ENCODE assay signal across 33 cellular contexts in genomic region chr5:84251503-84251902, GRCh38.
DNase-seq lines count a peak whose midpoint lies in the region; ATAC-seq, FAIRE-seq and TF ChIP-seq lines count a peak whose summit lies in the region.
"Had no signal": no experiment of that assay in that cellular context is flagged by ENCODE, and none has a peak within 500 bp of the region (broad histone marks: within the 10 kb centered on the region; RNA-seq: fewer than 3 reads in every experiment).

No MANE protein-coding gene starts in this region.

- in situ Hi-C loops in HepG2 (cut with HindIII; ENCODE audit: extremely low pct_ligation_motif_present, low pct_unique_long_range_greater_than_20kb) (no loop called here), GM12878 (cut with MboI) (loop anchor here (25.0 kb wide), 1 partner anchor 539 kb away; the partner anchor contains the start of gene HAPLN1), K562 (cut with MboI) (no loop called here)

- no peaks in the 10 kb centered on the region for H3K27me3 ChIP-seq in HepG2 (ENCODE audit: control insufficient read depth in 1 of 2, insufficient read depth in 2 of 2, low read length in 2 of 2)
- H3K27me3 ChIP-seq in right lobe of liver, result no peaks in the 10 kb centered on the region
- no peaks in the 10 kb centered on the region for H3K27me3 ChIP-seq in GM12878 (replicated peaks in 1 of 2; ENCODE audit: control insufficient read depth in 2 of 2, insufficient read depth in 2 of 2, low read length in 1 of 2)
- no peaks in the 10 kb centered on the region for H3K27me3 ChIP-seq in K562 (ENCODE audit: control insufficient read depth in 2 of 2, insufficient read depth in 2 of 2, low read length in 2 of 2)
- H3K27me3 ChIP-seq: BE2C; BLaER1; BLaER1 treated with 17β-estradiol and CSF1 and Interleukin-3, amounts not matched to agents 10 nM and 100 nM had no signal

- H3K79me2 ChIP-seq in HepG2 (ENCODE audit: insufficient read depth, low read length), result no peaks in the 10 kb centered on the region
- no peaks in the 10 kb centered on the region for H3K79me2 ChIP-seq in GM12878 (ENCODE audit: control insufficient read depth, insufficient read depth, low read length)
- no peaks in the 10 kb centered on the region for H3K79me2 ChIP-seq in K562 (ENCODE audit: control insufficient read depth, insufficient read depth, low read length)

- TF ChIP-seq POLR2A in HepG2 (IDR thresholded peaks at IDR 0.05; ENCODE audit: insufficient read depth in 1 of 2, low read depth in 2 of 2, low read length in 2 of 2), result no peak
- TF ChIP-seq POLR2A in right lobe of liver (IDR thresholded peaks at IDR 0.05), result no peak
- no peak for TF ChIP-seq POLR2A in GM12878 (IDR thresholded peaks at IDR 0.05; ENCODE audit: low read depth, low read length)
- no peak for TF ChIP-seq POLR2A in K562 (conservative IDR thresholded peaks at IDR 0.05)

- no peak for DNase-seq in HepG2 (ENCODE audit: low spot score)
- DNase-seq in right lobe of liver, result no peak
- DNase-seq in GM12878 (ENCODE audit: low read depth, low spot score), result no peak
- DNase-seq in K562 (ENCODE audit: extremely low read depth in 1 of 4, low spot score in 3 of 4), result no peak
- no peak for DNase-seq in GM19239 (ENCODE audit: insufficient read length, low spot score)
- DNase-seq in NCI-H128 (lab: John Stamatoyannopoulos, UW; ENCODE audit: unreplicated experiment), result no peak
- DNase-seq: 8988T; ACHN; AML-193; BE2C; C1 segment of cervical spinal cord; Caco-2; Calu3; CD4-positive, alpha-beta memory T cell; CD4-positive, alpha-beta T cell; CD4-positive, CD25-positive, alpha-beta regulatory T cell; CD8-positive, alpha-beta memory T cell; CD8-positive, alpha-beta T cell; COR-L47; DMS 273 treated with DMSO at 0.1 percent for 48 hours; DMS153; DMS53; DMS79; DMS79 treated with DMSO at 0.1 percent for 48 hours; DND-41; EL had no signal

- SMC1A ChIA-PET in GM12878 (lab: Charles Lee; ENCODE audit: uncharacterized antibody, unreplicated experiment), result interaction anchor here (0.9 to 1.2 kb wide), 3 partner anchors 10 to 15 kb away, joined by 3 read pairs; no protein-coding TSS in a partner anchor

- CTCF ChIA-PET in HepG2 (lab: Yijun Ruan, JAX; ENCODE audit: low intra/inter-chr PET ratio, low total read pairs) (no interaction called here), GM12878 (lab: Yijun Ruan, JAX) (no interaction called here), K562 (lab: Yijun Ruan, JAX; ENCODE audit: low intra/inter-chr PET ratio) (no interaction called here)

- TF ChIP-seq CTCF in HepG2 (CRISPR knock-in tag; IDR thresholded peaks at IDR 0.05) (no peak), right lobe of liver (IDR thresholded peaks at IDR 0.05) (no peak), GM12878 (IDR thresholded peaks at IDR 0.05 in 2 of 3, conservative IDR thresholded peaks at IDR 0.05 in 1 of 3; ENCODE audit: control insufficient read depth in 2 of 3, extremely low read depth in 1 of 3, insufficient read depth in 1 of 3, low read depth in 3 of 3, low read length in 3 of 3) (no peak), K562 (IDR thresholded peaks at IDR 0.05 in 2 of 3, conservative IDR thresholded peaks at IDR 0.05 in 1 of 3; ENCODE audit: insufficient read depth in 2 of 3, low read depth in 1 of 3, low read length in 3 of 3) (no peak)

- FAIRE-seq in HepG2 (lab: Jason Lieb, UNC) (no peak), GM12878 (lab: Jason Lieb, UNC) (no peak), K562 (lab: Jason Lieb, UNC) (no peak), GM19239 (lab: Jason Lieb, UNC) (no peak)
- FAIRE-seq: A204.1, A549, D721Med had no signal

- ATAC-seq in HepG2 (no peak), right lobe of liver (no peak), GM12878 (no peak), K562 (no peak)
- ATAC-seq: A549; CD8-positive, alpha-beta T cell had no signal

- H2AFZ ChIP-seq in HepG2 (ENCODE audit: low read length) (no peak overlapping the region), GM12878 (ENCODE audit: control insufficient read depth, low read depth, low read length) (no peak overlapping the region), K562 (ENCODE audit: low read depth, low read length) (no peak overlapping the region)

- TF ChIP-seq EP300 in HepG2 (IDR thresholded peaks at IDR 0.05; ENCODE audit: low read depth in 2 of 2, low read length in 2 of 2), result no peak
- TF ChIP-seq EP300 in HepG2 (CRISPR knock-in tag; IDR thresholded peaks at IDR 0.05; ENCODE audit: borderline replicate concordance), result no peak
- TF ChIP-seq EP300 in GM12878 (IDR thresholded peaks at IDR 0.05; ENCODE audit: borderline replicate concordance in 1 of 2, control insufficient read depth in 1 of 2, low read depth in 2 of 2, low read length in 2 of 2), result no peak
- no peak for TF ChIP-seq EP300 in K562 (IDR thresholded peaks at IDR 0.05; ENCODE audit: low read length)

- POLR2A ChIA-PET in HepG2 (lab: Yijun Ruan, JAX) (no interaction called here), GM12878 (lab: Charles Lee) (no interaction called here), K562 (lab: Yijun Ruan, JAX) (no interaction called here)

- H3K4me1 ChIP-seq in HepG2 (ENCODE audit: insufficient read depth, low read length) (no peaks in the 10 kb centered on the region), right lobe of liver (no peaks in the 10 kb centered on the region), GM12878 (ENCODE audit: control insufficient read depth, insufficient read depth, low read length) (no peaks in the 10 kb centered on the region), K562 (replicated peaks in 1 of 2; ENCODE audit: control insufficient read depth in 2 of 2, insufficient read depth in 2 of 2, low read length in 2 of 2) (no peaks in the 10 kb centered on the region)
- H3K4me1 ChIP-seq: A549, BLaER1, Caco-2 had no signal

- 18% methylated on average over 1 of the region's 1 CpG for WGBS in HepG2 (ENCODE audit: low lambda C conversion rate)
- WGBS in right lobe of liver (ENCODE audit: insufficient coverage, low coverage, low lambda C conversion rate, missing lambda C conversion rate), result 54% methylated on average over 1 of the region's 1 CpG
- WGBS in GM12878 (ENCODE audit: insufficient coverage, insufficient replicate concordance, low lambda C conversion rate, missing lambda C conversion rate), result 22% methylated on average over 1 of the region's 1 CpG
- 0% methylated on average over 1 of the region's 1 CpG for WGBS in K562 (ENCODE audit: insufficient coverage, low coverage, missing lambda C conversion rate)

- intact Hi-C loops in HepG2 (cut with micrococcal nuclease; ENCODE audit: unreplicated experiment), result loop anchor here (10.0 kb wide), 1 partner anchor 327 kb away; no protein-coding TSS in a partner anchor
- intact Hi-C loops in right lobe of liver (cut with DNase I), result no loop called here
- intact Hi-C loops in GM12878 (cut with micrococcal nuclease; ENCODE audit: unreplicated experiment), result no loop called here
- intact Hi-C loops in K562 (cut with micrococcal nuclease), result no loop called here

- H3K9me1 ChIP-seq in K562 (ENCODE audit: control insufficient read depth, insufficient read depth, low read length), result no peaks in the 10 kb centered on the region

- no peak overlapping the region for H3K4me2 ChIP-seq in HepG2 (ENCODE audit: low read depth, low read length)
- H3K4me2 ChIP-seq in GM12878 (ENCODE audit: control insufficient read depth, insufficient read depth), result no peak overlapping the region
- H3K4me2 ChIP-seq in K562 (ENCODE audit: insufficient read depth, low read length), result no peak overlapping the region
- H3K4me2 ChIP-seq: A549; BLaER1; BLaER1 treated with 17β-estradiol and CSF1 and Interleukin-3, amounts not matched to agents 10 nM and 100 nM had no signal

- RAD21 ChIA-PET in GM12878 (lab: Charles Lee; ENCODE audit: unreplicated experiment), result no interaction called here

- no peaks in the 10 kb centered on the region for H4K20me1 ChIP-seq in HepG2 (ENCODE audit: insufficient read depth, low read length)
- H4K20me1 ChIP-seq in GM12878 (ENCODE audit: control insufficient read depth, insufficient read depth), result no peaks in the 10 kb centered on the region
- H4K20me1 ChIP-seq in K562 (replicated peaks; ENCODE audit: control insufficient read depth, insufficient read depth, low read length), result no peaks in the 10 kb centered on the region
- H4K20me1 ChIP-seq: BLaER1; BLaER1 treated with 17β-estradiol and CSF1 and Interleukin-3, amounts not matched to agents 10 nM and 100 nM had no signal

- no peaks in the 10 kb centered on the region for H3K36me3 ChIP-seq in HepG2 (replicated peaks in 1 of 2; ENCODE audit: control insufficient read depth in 1 of 2, insufficient read depth in 2 of 2, low read length in 2 of 2)
- H3K36me3 ChIP-seq in right lobe of liver, result no peaks in the 10 kb centered on the region
- no peaks in the 10 kb centered on the region for H3K36me3 ChIP-seq in GM12878 (ENCODE audit: control insufficient read depth in 2 of 2, insufficient read depth in 2 of 2, low read length in 1 of 2)
- no peaks in the 10 kb centered on the region for H3K36me3 ChIP-seq in K562 (ENCODE audit: control insufficient read depth, insufficient read depth, low read length)
- H3K36me3 ChIP-seq: BE2C; BLaER1; BLaER1 treated with 17β-estradiol and CSF1 and Interleukin-3, amounts not matched to agents 10 nM and 100 nM had no signal

- TF ChIP-seq RAD21 in HepG2 (CRISPR knock-in tag; IDR thresholded peaks at IDR 0.05) (no peak), GM12878 (IDR thresholded peaks at IDR 0.05; ENCODE audit: insufficient read depth, low read depth, low read length) (no peak), K562 (CRISPR knock-in tag; conservative IDR thresholded peaks at IDR 0.05 in 1 of 2, IDR thresholded peaks at IDR 0.05 in 1 of 2) (no peak)

- H3K9ac ChIP-seq in HepG2 (ENCODE audit: insufficient read depth, low read depth, low read length) (no peak overlapping the region), GM12878 (ENCODE audit: control insufficient read depth, insufficient read depth, low read length) (no peak overlapping the region), K562 (ENCODE audit: insufficient read depth in 1 of 2, low read depth in 2 of 2, low read length in 2 of 2) (no peak overlapping the region)
- H3K9ac ChIP-seq: BLaER1; BLaER1 treated with 17β-estradiol and CSF1 and Interleukin-3, amounts not matched to agents 10 nM and 100 nM had no signal

- no TSS peak for BruUV-seq in HepG2 (replicated peaks; lab: Mats Ljungman, UMichigan)
- no TSS peak for BruUV-seq in GM12878 (replicated peaks; lab: Mats Ljungman, UMichigan)
- no TSS peak for BruUV-seq in K562 (replicated peaks; lab: Mats Ljungman, UMichigan)

- H3K27ac ChIP-seq in HepG2 (ENCODE audit: extremely low read length, insufficient read depth, low read length), result no peak overlapping the region
- no peak overlapping the region for H3K27ac ChIP-seq in right lobe of liver
- no peak overlapping the region for H3K27ac ChIP-seq in GM12878 (ENCODE audit: control insufficient read depth, insufficient read depth)
- no peak overlapping the region for H3K27ac ChIP-seq in K562 (ENCODE audit: extremely low read depth, low read depth, low read length)
- H3K27ac ChIP-seq: 22Rv1; A549; BLaER1; BLaER1 treated with 17β-estradiol and CSF1 and Interleukin-3, amounts not matched to agents 10 nM and 100 nM; C4-2B had no signal

- H3K4me3 ChIP-seq in HepG2 (replicated peaks in 1 of 3; ENCODE audit: insufficient read depth in 1 of 3, low read depth in 2 of 3, low read length in 3 of 3) (no peak overlapping the region), right lobe of liver (no peak overlapping the region), GM12878 (no peak overlapping the region), K562 (no peak overlapping the region)
- H3K4me3 ChIP-seq: A549; BLaER1; BLaER1 treated with 17β-estradiol and CSF1 and Interleukin-3, amounts not matched to agents 10 nM and 100 nM had no signal

- H3K9me3 ChIP-seq in HepG2 (ENCODE audit: low read length) (no peaks in the 10 kb centered on the region), right lobe of liver (no peaks in the 10 kb centered on the region), GM12878 (replicated peaks; ENCODE audit: control insufficient read depth, insufficient read depth, low read length) (no peaks in the 10 kb centered on the region), K562 (replicated peaks; ENCODE audit: control insufficient read depth, insufficient read depth, low read depth, low read length) (0 out of 2 replicates have a peak, but pooled peaks cover 2% of the 10 kb centered on the region)
- H3K9me3 ChIP-seq: A549; BE2C; BLaER1; BLaER1 treated with 17β-estradiol and CSF1 and Interleukin-3, amounts not matched to agents 10 nM and 100 nM; Caco-2 had no signal
